ENCODE assay signal across 1 cellular context in genomic region chr11:130313383-130314183, GRCh38.
TF ChIP-seq lines count a peak whose summit lies in the region.

No MANE protein-coding gene starts in this region.

TF ChIP-seq in WTC11, 78 proteins besides CTCF, POLR2A, EP300 and RAD21 (continued from another document):
- TF ChIP-seq ZNF532 (CRISPR knock-in tag; IDR thresholded peaks at IDR 0.05; ENCODE audit: borderline replicate concordance), result no peak
- TF ChIP-seq ZNF423 (CRISPR knock-in tag; IDR thresholded peaks at IDR 0.05), result no peak
- TF ChIP-seq EMX1 (CRISPR knock-in tag; IDR thresholded peaks at IDR 0.05), result no peak
- no peak for TF ChIP-seq AR (CRISPR knock-in tag; IDR thresholded peaks at IDR 0.05)
- TF ChIP-seq AFF4 (CRISPR knock-in tag; IDR thresholded peaks at IDR 0.05; ENCODE audit: borderline replicate concordance), result no peak
- no peak for TF ChIP-seq ZBTB21 (CRISPR knock-in tag; IDR thresholded peaks at IDR 0.05; ENCODE audit: borderline replicate concordance)
- TF ChIP-seq IRF2 (CRISPR knock-in tag; IDR thresholded peaks at IDR 0.05; ENCODE audit: borderline replicate concordance, low read depth), result no peak
- no peak for TF ChIP-seq HMGA2 (CRISPR knock-in tag; IDR thresholded peaks at IDR 0.05)
